Comparison of ENCODE assay signal across 1 cellular context in genomic region chr2:219104107-219105050, GRCh38.
TF ChIP-seq lines count a peak whose summit lies in the region.

No MANE protein-coding gene starts in this region.

TF ChIP-seq in HepG2, 621 proteins besides CTCF, POLR2A, EP300 and RAD21 (continued from another document and continues in another):
- no peak for TF ChIP-seq PAXIP1 (CRISPR knock-in tag; conservative IDR thresholded peaks at IDR 0.05)
- TF ChIP-seq ZNF331 (CRISPR knock-in tag; IDR thresholded peaks at IDR 0.05) = peak; percentile 43; the same call in 1 of the 2 replicates
- no peak for TF ChIP-seq MEF2D (CRISPR knock-in tag; IDR thresholded peaks at IDR 0.05)
- peak; percentile 69 for TF ChIP-seq ERF (CRISPR knock-in tag; IDR thresholded peaks at IDR 0.05)
- no peak for TF ChIP-seq CHD4 (IDR thresholded peaks at IDR 0.05; ENCODE audit: borderline replicate concordance, low read length)
- peak; percentile 78 for TF ChIP-seq XRCC5 (optimal IDR thresholded peaks at IDR 0.05; ENCODE audit: low read length)
- TF ChIP-seq ZSCAN12 (CRISPR knock-in tag; IDR thresholded peaks at IDR 0.05) = no peak
- TF ChIP-seq RNF219 (CRISPR knock-in tag; IDR thresholded peaks at IDR 0.05) = no peak
- no peak for TF ChIP-seq PBX3 (CRISPR knock-in tag; IDR thresholded peaks at IDR 0.05; ENCODE audit: borderline replicate concordance)
- no peak for TF ChIP-seq GATAD1 (CRISPR knock-in tag; IDR thresholded peaks at IDR 0.05)
- TF ChIP-seq ZBTB49 (CRISPR knock-in tag; IDR thresholded peaks at IDR 0.05; ENCODE audit: borderline replicate concordance) = peak; percentile 69; the same call in 1 of the 2 replicates
- no peak for TF ChIP-seq THYN1 (CRISPR knock-in tag; IDR thresholded peaks at IDR 0.05; ENCODE audit: borderline replicate concordance, low read depth)
- TF ChIP-seq HNRNPK (IDR thresholded peaks at IDR 0.05; ENCODE audit: low read depth, low read length, poor library complexity, severe bottlenecking) = no peak
- TF ChIP-seq FOXO1 (CRISPR knock-in tag; IDR thresholded peaks at IDR 0.05) = no peak
- TF ChIP-seq ATAD3A (CRISPR knock-in tag; IDR thresholded peaks at IDR 0.05) = no peak
- no peak for TF ChIP-seq ZBTB21 (CRISPR knock-in tag; IDR thresholded peaks at IDR 0.05)
- 0 out of 2 replicates have a peak, but pooled peaks have one; percentile 18 for TF ChIP-seq RXRB (CRISPR knock-in tag; IDR thresholded peaks at IDR 0.05; ENCODE audit: borderline replicate concordance)
- TF ChIP-seq ZNF652 (CRISPR knock-in tag; IDR thresholded peaks at IDR 0.05; ENCODE audit: borderline replicate concordance, low read depth) = no peak
- no peak for TF ChIP-seq NAIF1 (CRISPR knock-in tag; IDR thresholded peaks at IDR 0.05; ENCODE audit: borderline replicate concordance)
- no peak for TF ChIP-seq ZNF609 (CRISPR knock-in tag; IDR thresholded peaks at IDR 0.05; ENCODE audit: borderline replicate concordance)
- TF ChIP-seq RERE (CRISPR knock-in tag; IDR thresholded peaks at IDR 0.05; ENCODE audit: low read depth) = no peak
- no peak for TF ChIP-seq YEATS2 (CRISPR knock-in tag; IDR thresholded peaks at IDR 0.05; ENCODE audit: borderline replicate concordance)
- TF ChIP-seq ZNF136 (CRISPR knock-in tag; IDR thresholded peaks at IDR 0.05; ENCODE audit: low read depth) = no peak
- no peak for TF ChIP-seq ETV6 (CRISPR knock-in tag; conservative IDR thresholded peaks at IDR 0.05)
- TF ChIP-seq RXRA (CRISPR knock-in tag; IDR thresholded peaks at IDR 0.05) = no peak
- TF ChIP-seq FOXP4 (CRISPR knock-in tag; IDR thresholded peaks at IDR 0.05) = no peak
- no peak for TF ChIP-seq NR2F6 (IDR thresholded peaks at IDR 0.05)
- TF ChIP-seq NR2F6 (CRISPR knock-in tag; IDR thresholded peaks at IDR 0.05) = no peak
- no peak for TF ChIP-seq CCAR2 (optimal IDR thresholded peaks at IDR 0.05; ENCODE audit: low read depth, low read length)
- TF ChIP-seq ZNF234 (CRISPR knock-in tag; conservative IDR thresholded peaks at IDR 0.05) = no peak
- no peak for TF ChIP-seq GPN1 (CRISPR knock-in tag; IDR thresholded peaks at IDR 0.05; ENCODE audit: borderline replicate concordance)
- 0 out of 2 replicates have a peak, but pooled peaks have one; percentile 32 for TF ChIP-seq IRF2 (CRISPR knock-in tag; IDR thresholded peaks at IDR 0.05)
- TF ChIP-seq ZNF749 (CRISPR knock-in tag; IDR thresholded peaks at IDR 0.05; ENCODE audit: borderline replicate concordance) = no peak
